In the genomic region with DNA sequence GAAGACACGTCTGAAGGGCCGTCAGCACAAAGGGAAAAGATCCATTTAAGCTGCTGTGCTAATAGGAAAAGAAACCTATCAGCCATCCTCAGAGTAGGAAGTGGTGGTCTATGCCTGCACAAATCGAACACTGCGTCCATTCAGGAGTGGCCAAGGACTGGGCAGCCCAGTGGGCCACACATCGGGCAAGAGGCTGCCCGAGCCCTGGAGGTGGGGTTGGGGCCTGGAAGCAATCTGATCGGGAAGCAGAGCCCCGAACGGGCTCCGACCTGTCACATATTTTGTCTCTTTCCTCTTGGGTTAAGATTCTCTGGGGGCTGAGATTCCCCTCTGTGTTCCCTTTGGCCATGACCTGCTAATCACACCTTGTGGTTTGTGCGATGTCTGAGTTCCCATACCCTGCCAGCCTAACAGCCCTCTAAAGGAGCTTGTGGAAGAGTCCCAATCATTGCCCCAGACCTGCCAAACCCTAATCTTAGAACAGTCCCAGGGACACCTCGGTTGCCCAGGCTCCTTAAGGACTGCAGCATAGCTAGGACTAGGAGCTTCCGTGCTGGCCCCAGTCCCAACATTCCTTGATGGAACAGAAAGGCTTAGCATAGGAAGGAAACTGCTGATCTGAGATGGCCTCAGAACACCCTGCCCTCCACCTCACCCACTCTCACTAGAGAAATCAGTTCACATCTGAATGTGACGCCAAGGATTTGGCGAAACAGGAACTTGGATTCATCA, we compare ENCODE assay signal across 18 cellular contexts.
DNase-seq lines count a peak whose midpoint lies in the region; ATAC-seq, FAIRE-seq and TF ChIP-seq lines count a peak whose summit lies in the region.
"Had no signal": no experiment of that assay in that cellular context is flagged by ENCODE, and none has a peak within 500 bp of the region (broad histone marks: within the 10 kb centered on the region; RNA-seq: fewer than 3 reads in every experiment).

No MANE protein-coding gene starts in this region.

- no peak overlapping the region for H3K9ac ChIP-seq in K562 (ENCODE audit: insufficient read depth in 1 of 2, low read depth in 2 of 2, low read length in 2 of 2)
- H3K9ac ChIP-seq: GM23248 had no signal

- no peak for TF ChIP-seq CTCF in K562 (IDR thresholded peaks at IDR 0.05 in 2 of 3, conservative IDR thresholded peaks at IDR 0.05 in 1 of 3; ENCODE audit: insufficient read depth in 2 of 3, low read depth in 1 of 3, low read length in 3 of 3)

- peaks cover 38% of the 10 kb centered on the region for H3K36me3 Mint-ChIP-seq in stimulated activated naive CD8-positive, alpha-beta T cell treated with anti-CD3 and anti-CD28 coated beads, Interleukin-15, Interleukin-2, amounts not matched to agents 100 ng/mL and 50 ng/mL, for 24 hours (ENCODE audit: low read depth)

- ATAC-seq in stimulated activated naive CD8-positive, alpha-beta T cell treated with anti-CD3 and anti-CD28 coated beads, Interleukin-15, Interleukin-2, amounts not matched to agents 100 U/mL and 50 U/mL, for 24 hours: no peak
- peak; percentile 8; the same call in 1 of the 3 replicates for ATAC-seq in K562
- ATAC-seq in HG02870 (IDR thresholded peaks at IDR 0.05; ENCODE audit: unreplicated experiment): no peak
- ATAC-seq in GM21825 (IDR thresholded peaks at IDR 0.05; ENCODE audit: unreplicated experiment): no peak
- ATAC-seq in GM18520 (IDR thresholded peaks at IDR 0.05; ENCODE audit: unreplicated experiment): no peak

- peaks cover 10% of the 10 kb centered on the region for H3K9me3 Mint-ChIP-seq in stimulated activated naive CD8-positive, alpha-beta T cell treated with anti-CD3 and anti-CD28 coated beads, Interleukin-15, Interleukin-2, amounts not matched to agents 100 ng/mL and 50 ng/mL, for 24 hours
- H3K9me3 Mint-ChIP-seq: IgD-negative memory B cell, neural crest cell had no signal

- no peaks in the 10 kb centered on the region for H3K27me3 Mint-ChIP-seq in stimulated activated naive CD8-positive, alpha-beta T cell treated with anti-CD3 and anti-CD28 coated beads, Interleukin-15, Interleukin-2, amounts not matched to agents 100 ng/mL and 50 ng/mL, for 24 hours
- H3K27me3 Mint-ChIP-seq: IgD-negative memory B cell had no signal

- POLR2A ChIA-PET in K562 (lab: Yijun Ruan, JAX): interaction anchor here (1.2 to 1.6 kb wide), 2 partner anchors 9 to 17 kb away, joined by 4 to 5 read pairs; no protein-coding TSS in a partner anchor

- no peaks in the 10 kb centered on the region for H3K36me3 ChIP-seq in K562 (ENCODE audit: control insufficient read depth, insufficient read depth, low read length)

- 44% methylated on average over 15 of the region's 15 CpGs for WGBS in K562 (ENCODE audit: insufficient coverage, low coverage, missing lambda C conversion rate)

- no peak overlapping the region for H3K4me3 ChIP-seq in K562
- H3K4me3 ChIP-seq: GM23248 had no signal

- H3K9me3 ChIP-seq in K562 (replicated peaks; ENCODE audit: control insufficient read depth, insufficient read depth, low read depth, low read length): no peaks in the 10 kb centered on the region

- no peak overlapping the region for H3K27ac ChIP-seq in K562 (ENCODE audit: extremely low read depth, low read depth, low read length)
- H3K27ac ChIP-seq: GM23248 had no signal

- H4K20me1 ChIP-seq in K562 (replicated peaks; ENCODE audit: control insufficient read depth, insufficient read depth, low read length): no peaks in the 10 kb centered on the region

- no peak overlapping the region for H2AFZ ChIP-seq in K562 (ENCODE audit: low read depth, low read length)
- H2AFZ ChIP-seq: GM23248 had no signal

- CTCF ChIA-PET in K562 (lab: Yijun Ruan, JAX; ENCODE audit: low intra/inter-chr PET ratio): no interaction called here

- TF ChIP-seq EP300 in K562 (IDR thresholded peaks at IDR 0.05; ENCODE audit: low read length): no peak

- no peak for TF ChIP-seq RAD21 in K562 (CRISPR knock-in tag; conservative IDR thresholded peaks at IDR 0.05 in 1 of 2, IDR thresholded peaks at IDR 0.05 in 1 of 2)

- peaks cover 0 to 11% of the 10 kb centered on the region in 2 experiments; a peak in 3 of 5 replicates for H3K4me1 ChIP-seq in K562 (replicated peaks in 1 of 2; ENCODE audit: control insufficient read depth in 2 of 2, insufficient read depth in 2 of 2, low read length in 2 of 2)

- no peaks in the 10 kb centered on the region for H3K79me2 ChIP-seq in K562 (ENCODE audit: control insufficient read depth, insufficient read depth, low read length)

- no peak overlapping the region for H3K4me2 ChIP-seq in K562 (ENCODE audit: insufficient read depth, low read length)

- in situ Hi-C loops in K562 (cut with MboI): no loop called here

- TF ChIP-seq POLR2A in K562 (conservative IDR thresholded peaks at IDR 0.05): no peak

- peak overlapping the region; percentile 95 for H3K27ac Mint-ChIP-seq in stimulated activated naive CD8-positive, alpha-beta T cell treated with anti-CD3 and anti-CD28 coated beads, Interleukin-15, Interleukin-2, amounts not matched to agents 100 ng/mL and 50 ng/mL, for 24 hours

- FAIRE-seq in K562 (lab: Jason Lieb, UNC): no peak
- FAIRE-seq: colon, endometrium, keratinocyte had no signal

- intact Hi-C loops in K562 (cut with micrococcal nuclease): no loop called here

- peaks cover 57% of the 10 kb centered on the region for H3K4me1 Mint-ChIP-seq in stimulated activated naive CD8-positive, alpha-beta T cell treated with anti-CD3 and anti-CD28 coated beads, Interleukin-15, Interleukin-2, amounts not matched to agents 100 ng/mL and 50 ng/mL, for 24 hours (ENCODE audit: low read depth)

- no peaks in the 10 kb centered on the region for H3K9me1 ChIP-seq in K562 (ENCODE audit: control insufficient read depth, insufficient read depth, low read length)

- no TSS peak for BruUV-seq in K562 (replicated peaks; lab: Mats Ljungman, UMichigan)

- peaks cover 8 to 23% of the 10 kb centered on the region in 2 experiments for H3K27me3 ChIP-seq in K562 (ENCODE audit: control insufficient read depth in 2 of 2, insufficient read depth in 2 of 2, low read length in 2 of 2)

- H3K4me3 Mint-ChIP-seq in stimulated activated naive CD8-positive, alpha-beta T cell treated with anti-CD3 and anti-CD28 coated beads, Interleukin-15, Interleukin-2, amounts not matched to agents 100 ng/mL and 50 ng/mL, for 24 hours: peak overlapping the region; percentile 63
- H3K4me3 Mint-ChIP-seq: IgD-negative memory B cell, neural crest cell had no signal

- no peak for DNase-seq in stimulated activated naive CD8-positive, alpha-beta T cell treated with anti-CD3 and anti-CD28 coated beads, Interleukin-15, Interleukin-2, amounts not matched to agents 100 U/mL and 50 U/mL, for 24 hours
- DNase-seq in K562 (ENCODE audit: extremely low read depth in 1 of 4, low spot score in 3 of 4) (no peak), mesenteric fat pad (ENCODE audit: low spot score) (peak; percentile 73)
- DNase-seq: DMS79, hippocampal formation, MM.1S, NCI-H187, NCI-H446 had no signal

TF ChIP-seq in K562, 482 proteins besides CTCF, POLR2A, EP300 and RAD21:
- TF ChIP-seq, protein P1, sequence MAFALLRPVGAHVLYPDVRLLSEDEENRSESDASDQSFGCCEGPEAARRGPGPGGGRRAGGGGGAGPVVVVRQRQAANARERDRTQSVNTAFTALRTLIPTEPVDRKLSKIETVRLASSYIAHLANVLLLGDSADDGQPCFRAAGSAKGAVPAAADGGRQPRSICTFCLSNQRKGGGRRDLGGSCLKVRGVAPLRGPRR (CRISPR knock-in tag; IDR thresholded peaks at IDR 0.05): no peak
- TF ChIP-seq, protein P2, sequence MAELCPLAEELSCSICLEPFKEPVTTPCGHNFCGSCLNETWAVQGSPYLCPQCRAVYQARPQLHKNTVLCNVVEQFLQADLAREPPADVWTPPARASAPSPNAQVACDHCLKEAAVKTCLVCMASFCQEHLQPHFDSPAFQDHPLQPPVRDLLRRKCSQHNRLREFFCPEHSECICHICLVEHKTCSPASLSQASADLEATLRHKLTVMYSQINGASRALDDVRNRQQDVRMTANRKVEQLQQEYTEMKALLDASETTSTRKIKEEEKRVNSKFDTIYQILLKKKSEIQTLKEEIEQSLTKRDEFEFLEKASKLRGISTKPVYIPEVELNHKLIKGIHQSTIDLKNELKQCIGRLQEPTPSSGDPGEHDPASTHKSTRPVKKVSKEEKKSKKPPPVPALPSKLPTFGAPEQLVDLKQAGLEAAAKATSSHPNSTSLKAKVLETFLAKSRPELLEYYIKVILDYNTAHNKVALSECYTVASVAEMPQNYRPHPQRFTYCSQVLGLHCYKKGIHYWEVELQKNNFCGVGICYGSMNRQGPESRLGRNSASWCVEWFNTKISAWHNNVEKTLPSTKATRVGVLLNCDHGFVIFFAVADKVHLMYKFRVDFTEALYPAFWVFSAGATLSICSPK (IDR thresholded peaks at IDR 0.05; ENCODE audit: borderline replicate concordance): no peak
- TF ChIP-seq NR2F6 (CRISPR knock-in tag; IDR thresholded peaks at IDR 0.05): no peak
- no peak for TF ChIP-seq ETV5 (CRISPR knock-in tag; IDR thresholded peaks at IDR 0.05; ENCODE audit: low read depth)
- TF ChIP-seq, protein P3, sequence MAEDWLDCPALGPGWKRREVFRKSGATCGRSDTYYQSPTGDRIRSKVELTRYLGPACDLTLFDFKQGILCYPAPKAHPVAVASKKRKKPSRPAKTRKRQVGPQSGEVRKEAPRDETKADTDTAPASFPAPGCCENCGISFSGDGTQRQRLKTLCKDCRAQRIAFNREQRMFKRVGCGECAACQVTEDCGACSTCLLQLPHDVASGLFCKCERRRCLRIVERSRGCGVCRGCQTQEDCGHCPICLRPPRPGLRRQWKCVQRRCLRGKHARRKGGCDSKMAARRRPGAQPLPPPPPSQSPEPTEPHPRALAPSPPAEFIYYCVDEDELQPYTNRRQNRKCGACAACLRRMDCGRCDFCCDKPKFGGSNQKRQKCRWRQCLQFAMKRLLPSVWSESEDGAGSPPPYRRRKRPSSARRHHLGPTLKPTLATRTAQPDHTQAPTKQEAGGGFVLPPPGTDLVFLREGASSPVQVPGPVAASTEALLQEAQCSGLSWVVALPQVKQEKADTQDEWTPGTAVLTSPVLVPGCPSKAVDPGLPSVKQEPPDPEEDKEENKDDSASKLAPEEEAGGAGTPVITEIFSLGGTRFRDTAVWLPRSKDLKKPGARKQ (CRISPR knock-in tag; IDR thresholded peaks at IDR 0.05): no peak
- TF ChIP-seq ATF1 (CRISPR knock-in tag; IDR thresholded peaks at IDR 0.05): no peak
- no peak for TF ChIP-seq ATF1 (tag; IDR thresholded peaks at IDR 0.05)
- no peak for TF ChIP-seq RBM34 (IDR thresholded peaks at IDR 0.05; ENCODE audit: borderline replicate concordance, insufficient read depth, low read length)
TF ChIP-seq in K562: peak in this region for 0.
